In genomic region chr18:33116376-33116775, GRCh38 we compare ENCODE assay signal across 12 cellular contexts.
A peak's percentile ranks its signal among the peaks of the same experiment; 100 is the strongest.
DNase-seq lines count a peak whose midpoint lies in the region; ATAC-seq and TF ChIP-seq lines count a peak whose summit lies in the region.
"Had no signal": no experiment of that assay in that cellular context is flagged by ENCODE, and none has a peak within 500 bp of the region (broad histone marks: within the 10 kb centered on the region; RNA-seq: fewer than 3 reads in every experiment).

No MANE protein-coding gene starts in this region.

- intact Hi-C loops in spleen (cut with DNase I; ENCODE audit: low total_unique reads) (no loop called here), psoas muscle (cut with DNase I) (no loop called here)

- no peak overlapping the region for H3K9ac ChIP-seq in endodermal cell (ENCODE audit: extremely low read depth, low read length, poor library complexity, severe bottlenecking)

- no peak for TF ChIP-seq CTCF in endodermal cell (conservative IDR thresholded peaks at IDR 0.05)
- no peak for TF ChIP-seq CTCF in spleen (IDR thresholded peaks at IDR 0.05 in 8 of 11, conservative IDR thresholded peaks at IDR 0.05 in 3 of 11)
- TF ChIP-seq CTCF in psoas muscle (IDR thresholded peaks at IDR 0.05), result no peak

- H3K4me1 Mint-ChIP-seq in endodermal cell, result peaks cover 7% of the 10 kb centered on the region

- no peak for ATAC-seq in psoas muscle

- no peaks in the 10 kb centered on the region for H3K9me3 Mint-ChIP-seq in endodermal cell
- H3K9me3 Mint-ChIP-seq: dendritic cell treated with granulocyte-macrophage colony-stimulating factor and Interleukin-4, amounts not matched to agents 40 ng/mL and 50 ng/mL, for 4 days had no signal

- H3K27ac ChIP-seq in endodermal cell (ENCODE audit: low read depth, low read length), result no peak overlapping the region
- H3K27ac ChIP-seq in spleen, result peak overlapping the region in 3 of 8 donors; percentile 20 to 37 (median 28)
- no peak overlapping the region for H3K27ac ChIP-seq in psoas muscle
- H3K27ac ChIP-seq: 22Rv1, testis had no signal

- H3K27ac Mint-ChIP-seq in endodermal cell, result no peak overlapping the region
- H3K27ac Mint-ChIP-seq: dendritic cell treated with granulocyte-macrophage colony-stimulating factor and Interleukin-4, amounts not matched to agents 40 ng/mL and 50 ng/mL, for 4 days had no signal

- H3K27me3 ChIP-seq in endodermal cell (ENCODE audit: control insufficient read depth, insufficient read depth, low read length, poor library complexity, severe bottlenecking) (no peaks in the 10 kb centered on the region), spleen (replicated peaks in 1 of 7) (no peaks in the 10 kb centered on the region), psoas muscle (ENCODE audit: insufficient read depth in 3 of 3, low read length in 2 of 3) (no peaks in the 10 kb centered on the region)
- H3K27me3 ChIP-seq: testis had no signal

- H3K4me3 Mint-ChIP-seq in endodermal cell, result no peak overlapping the region
- H3K4me3 Mint-ChIP-seq: dendritic cell treated with granulocyte-macrophage colony-stimulating factor and Interleukin-4, amounts not matched to agents 40 ng/mL and 50 ng/mL, for 4 days had no signal

- H3K4me3 ChIP-seq in endodermal cell (ENCODE audit: low read length) (peak overlapping the region; percentile 3), spleen (no peak overlapping the region), psoas muscle (no peak overlapping the region)
- H3K4me3 ChIP-seq: testis had no signal

- no peaks in the 10 kb centered on the region for H3K9me3 ChIP-seq in endodermal cell (ENCODE audit: control insufficient read depth, low read length)
- H3K9me3 ChIP-seq in spleen, result peaks cover 0 to 14% (median 9%) of the 10 kb centered on the region in 8 donors
- H3K9me3 ChIP-seq in psoas muscle, result peaks cover 6% of the 10 kb centered on the region
- H3K9me3 ChIP-seq: testis had no signal

- H3K4me1 ChIP-seq in endodermal cell (ENCODE audit: control insufficient read depth, insufficient read depth, low read length) (peaks cover 6% of the 10 kb centered on the region), spleen (no peaks in the 10 kb centered on the region), psoas muscle (no peaks in the 10 kb centered on the region)
- H3K4me1 ChIP-seq: testis had no signal

- DNase-seq in NCI-H1417 (lab: John Stamatoyannopoulos, UW) (peak; percentile 4 to 38 (median 30)), NCI-H1417 treated with DMSO at 0.1 percent for 48 hours (lab: John Stamatoyannopoulos, UW) (no peak), NCI-H510A treated with DMSO at 0.1 percent for 48 hours (lab: John Stamatoyannopoulos, UW) (peak; percentile 94), endodermal cell (peak; percentile 46), spleen (peak; percentile 57), HuH-7 (ENCODE audit: low spot score) (no peak), psoas muscle (no peak), DMS114 treated with DMSO at 0.1 percent for 48 hours (lab: John Stamatoyannopoulos, UW; ENCODE audit: unreplicated experiment) (no peak)
- DNase-seq: activated effector memory CD4-positive, alpha-beta T cell treated with Interleukin-2 at 50 U/mL for 16 hours; testis had no signal

- WGBS in endodermal cell (ENCODE audit: insufficient coverage in 1 of 2, insufficient read length in 1 of 2), 2 experiments, result 50 to 68% methylated on average over 2 to 3 of the region's 3 CpGs
- WGBS in spleen, 5 donors, result 4 to 11% (median 10%) methylated on average over 3 of the region's 3 CpGs
- WGBS in psoas muscle, 3 donors, result 1 to 8% (median 6%) methylated on average over 3 of the region's 3 CpGs

- H3K27me3 Mint-ChIP-seq in endodermal cell (ENCODE audit: insufficient read depth), result peaks cover 1% of the 10 kb centered on the region

- no peaks in the 10 kb centered on the region for H3K36me3 ChIP-seq in endodermal cell (ENCODE audit: control insufficient read depth, insufficient read depth, low read length)
- H3K36me3 ChIP-seq in spleen, result no peaks in the 10 kb centered on the region
- no peaks in the 10 kb centered on the region for H3K36me3 ChIP-seq in psoas muscle (ENCODE audit: insufficient read depth in 1 of 2, low read depth in 1 of 2)

- H3K36me3 Mint-ChIP-seq in endodermal cell (ENCODE audit: low read depth), result no peaks in the 10 kb centered on the region

- no peak for TF ChIP-seq POLR2A in spleen (IDR thresholded peaks at IDR 0.05)

Comparison
In these comparisons a context has a peak if more than half of its experiments do, and no peak if none do; other contexts are left out.
1. DNase-seq: peak in NCI-H1417 (3 of 3), NCI-H510A treated with DMSO at 0.1 percent for 48 hours (single experiment), endodermal cell (single experiment) and spleen (single experiment); none in NCI-H1417 treated with DMSO at 0.1 percent for 48 hours (single experiment), HuH-7 (single experiment), psoas muscle (0 of 2) and DMS114 treated with DMSO at 0.1 percent for 48 hours (single experiment).